In genomic region chr2:81389203-81389602, GRCh38 we compare ENCODE assay signal across 2 cellular contexts.
TF ChIP-seq lines count a peak whose summit lies in the region.

No MANE protein-coding gene starts in this region.

TF ChIP-seq in SK-N-SH, 30 proteins besides CTCF, POLR2A, EP300 and RAD21 (continued from another document):
- TF ChIP-seq USF2 (IDR thresholded peaks at IDR 0.05; ENCODE audit: borderline replicate concordance, low read depth, low read length) = no peak
- no peak for TF ChIP-seq FOSL2 (IDR thresholded peaks at IDR 0.05; ENCODE audit: borderline replicate concordance, low read depth)
- TF ChIP-seq RXRA (IDR thresholded peaks at IDR 0.05; ENCODE audit: borderline replicate concordance, low read depth) = no peak
- TF ChIP-seq MEF2A (IDR thresholded peaks at IDR 0.05; ENCODE audit: borderline replicate concordance, low read depth) = no peak
- no peak for TF ChIP-seq CHD2 (IDR thresholded peaks at IDR 0.05; ENCODE audit: low read length, partially characterized antibody)
- no peak for TF ChIP-seq RFX5 (IDR thresholded peaks at IDR 0.05; ENCODE audit: low read length)
- no peak for TF ChIP-seq NFIC (IDR thresholded peaks at IDR 0.05; ENCODE audit: borderline replicate concordance)
- TF ChIP-seq SIN3A (IDR thresholded peaks at IDR 0.05; ENCODE audit: borderline replicate concordance, low read depth, low read length) = no peak
- no peak for TF ChIP-seq REST (IDR thresholded peaks at IDR 0.05; ENCODE audit: low read depth, low read length)
- no peak for TF ChIP-seq GATA2 (CRISPR knock-in tag; IDR thresholded peaks at IDR 0.05)
- TF ChIP-seq GABPA (IDR thresholded peaks at IDR 0.05; ENCODE audit: low read depth) = no peak
- no peak for TF ChIP-seq ELF1 (IDR thresholded peaks at IDR 0.05)
- no peak for TF ChIP-seq MXI1 (IDR thresholded peaks at IDR 0.05; ENCODE audit: low read depth, low read length)

TF ChIP-seq in SK-N-SH treated with all-trans-retinoic acid at 6 μM for 48 hours, 23 proteins besides CTCF, POLR2A, EP300 and RAD21 (continued from another document):
- TF ChIP-seq TOX (CRISPR knock-in tag; IDR thresholded peaks at IDR 0.05; ENCODE audit: borderline replicate concordance) (no peak), SNAI2 (CRISPR knock-in tag; IDR thresholded peaks at IDR 0.05) (no peak), ESRRG (CRISPR knock-in tag; IDR thresholded peaks at IDR 0.05) (no peak), RARB (CRISPR knock-in tag; IDR thresholded peaks at IDR 0.05) (no peak), OSR1 (CRISPR knock-in tag; IDR thresholded peaks at IDR 0.05) (no peak), ZNF8 (CRISPR knock-in tag; IDR thresholded peaks at IDR 0.05) (no peak), PATZ1 (CRISPR knock-in tag; IDR thresholded peaks at IDR 0.05; ENCODE audit: borderline replicate concordance) (no peak), ISL1 (CRISPR knock-in tag; IDR thresholded peaks at IDR 0.05) (no peak), ZFP3 (CRISPR knock-in tag; IDR thresholded peaks at IDR 0.05) (no peak)
